Comparison of ENCODE assay signal across 9 cellular contexts in the genomic region with DNA sequence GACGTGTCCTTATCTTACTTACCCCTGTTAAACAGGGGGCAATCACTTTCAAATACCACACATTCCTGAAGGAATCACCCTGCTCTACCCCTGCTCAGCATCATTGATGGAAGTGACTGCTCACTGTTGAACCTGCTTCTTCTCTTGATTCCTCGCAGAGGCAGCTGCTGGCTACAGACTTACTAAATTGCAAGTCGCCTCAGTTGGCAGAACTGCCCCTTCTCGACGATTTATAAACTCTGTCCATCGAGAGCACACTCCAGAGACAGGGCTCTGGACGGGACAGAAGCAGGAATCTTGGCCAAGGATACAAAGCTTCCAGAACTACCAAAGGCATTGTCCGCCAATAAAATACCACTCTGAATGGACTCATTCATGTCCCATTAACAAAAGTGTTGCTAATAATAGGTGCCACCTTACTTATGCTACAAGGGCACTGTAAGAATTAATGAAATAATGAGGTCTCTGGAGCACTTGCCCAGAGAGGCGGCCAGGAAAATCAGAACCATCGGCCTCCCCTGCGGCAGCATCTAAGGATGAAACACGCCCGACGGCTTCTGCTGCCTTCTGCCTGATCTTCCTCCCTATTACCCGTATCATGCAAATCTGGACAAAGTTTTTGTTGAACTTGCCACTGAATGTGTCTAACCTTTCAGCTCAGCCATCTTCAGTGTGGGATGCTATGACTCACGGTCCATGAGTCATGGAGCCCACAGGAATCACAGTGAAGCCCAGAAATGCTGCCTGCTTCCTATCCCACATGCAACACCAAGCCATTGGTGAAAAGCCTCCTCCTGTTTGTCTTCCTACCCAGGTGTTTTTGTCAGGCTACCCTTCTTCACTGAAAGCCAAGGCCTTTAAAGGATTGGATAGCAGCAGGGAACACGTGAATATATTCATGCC.
DNase-seq lines count a peak whose midpoint lies in the region; ATAC-seq lines count a peak whose summit lies in the region.
"Had no signal": no experiment of that assay in that cellular context is flagged by ENCODE, and none has a peak within 500 bp of the region (broad histone marks: within the 10 kb centered on the region; RNA-seq: fewer than 3 reads in every experiment).

No MANE protein-coding gene starts in this region.

- peaks cover 14% of the 10 kb centered on the region for H3K4me1 Mint-ChIP-seq in activated CD4-positive, alpha-beta T cell treated with anti-CD3 and anti-CD28 coated beads for 36 hours
- no peaks in the 10 kb centered on the region for H3K4me1 Mint-ChIP-seq in activated CD4-positive, alpha-beta T cell treated with anti-CD3 and anti-CD28 coated beads, Interleukin-2, amount 10 ng/mL, durations not matched to agents 7 days and 5 days
- H3K4me1 Mint-ChIP-seq: CD4-positive, CD25-positive, alpha-beta regulatory T cell had no signal

- intact Hi-C loops in activated CD4-positive, alpha-beta T cell treated with anti-CD3 and anti-CD28 coated beads for 36 hours (cut with DNase I, micrococcal nuclease): loop anchor here in 1 of 2 experiments (5.0 kb wide), 1 partner anchor 1133 kb away; no protein-coding TSS in a partner anchor
- intact Hi-C loops in left cardiac atrium (cut with DNase I): no loop called here

- no peak overlapping the region for H3K4me3 Mint-ChIP-seq in activated CD4-positive, alpha-beta T cell treated with anti-CD3 and anti-CD28 coated beads for 36 hours
- H3K4me3 Mint-ChIP-seq in activated CD4-positive, alpha-beta T cell treated with anti-CD3 and anti-CD28 coated beads, Interleukin-2, amount 10 ng/mL, durations not matched to agents 7 days and 5 days: no peak overlapping the region
- H3K4me3 Mint-ChIP-seq: CD4-positive, CD25-positive, alpha-beta regulatory T cell had no signal

- peak; percentile 76 for DNase-seq in activated CD4-positive, alpha-beta T cell treated with anti-CD3 and anti-CD28 coated beads for 36 hours
- no peak for DNase-seq in activated CD4-positive, alpha-beta T cell treated with anti-CD3 and anti-CD28 coated beads, Interleukin-2, amount 10 ng/mL, durations not matched to agents 7 days and 5 days
- DNase-seq in activated T-cell treated with anti-CD3 and anti-CD28 coated beads for 48 hours (ENCODE audit: low read depth) (peak; percentile 37), left cardiac atrium (peak; percentile 71), NCI-H2107 treated with DMSO at 0.1 percent for 48 hours (lab: John Stamatoyannopoulos, UW; ENCODE audit: unreplicated experiment) (no peak)
- DNase-seq in stimulated activated CD4-positive, alpha-beta T cell treated with anti-CD3 and anti-CD28 coated beads, Interleukin-12 subunit alpha, Interleukin-12 subunit beta, amount 100 ng/mL, for 48 hours (ENCODE audit: low read depth in 2 of 3, low spot score in 1 of 3): peak; percentile 36 to 50 (median 44)
- DNase-seq: CD4-positive, CD25-positive, alpha-beta regulatory T cell had no signal

- H3K27ac Mint-ChIP-seq in activated CD4-positive, alpha-beta T cell treated with anti-CD3 and anti-CD28 coated beads for 36 hours: no peak overlapping the region
- no peak overlapping the region for H3K27ac Mint-ChIP-seq in activated CD4-positive, alpha-beta T cell treated with anti-CD3 and anti-CD28 coated beads, Interleukin-2, amount 10 ng/mL, durations not matched to agents 7 days and 5 days
- H3K27ac Mint-ChIP-seq: CD4-positive, CD25-positive, alpha-beta regulatory T cell had no signal

- no peaks in the 10 kb centered on the region for H3K36me3 Mint-ChIP-seq in activated CD4-positive, alpha-beta T cell treated with anti-CD3 and anti-CD28 coated beads for 36 hours (ENCODE audit: low read depth)
- H3K36me3 Mint-ChIP-seq in activated CD4-positive, alpha-beta T cell treated with anti-CD3 and anti-CD28 coated beads, Interleukin-2, amount 10 ng/mL, durations not matched to agents 7 days and 5 days (ENCODE audit: low read depth): no peaks in the 10 kb centered on the region
- H3K36me3 Mint-ChIP-seq: CD4-positive, CD25-positive, alpha-beta regulatory T cell had no signal

- POLR2A ChIA-PET in activated CD4-positive, alpha-beta T cell treated with anti-CD3 and anti-CD28 coated beads for 36 hours (lab: Charles Lee): no interaction called here
- POLR2A ChIA-PET in activated CD4-positive, alpha-beta T cell treated with anti-CD3 and anti-CD28 coated beads, Interleukin-2, amount 10 ng/mL, durations not matched to agents 7 days and 5 days (lab: Charles Lee): interaction anchor here (0.6 kb wide), 1 partner anchor 57 kb away, joined by 3 read pairs; no protein-coding TSS in a partner anchor

- peak; percentile 99 for ATAC-seq in activated CD4-positive, alpha-beta T cell treated with anti-CD3 and anti-CD28 coated beads for 36 hours
- ATAC-seq in left cardiac atrium: peak; percentile 72 to 98
- no peak for ATAC-seq in GM18502 (IDR thresholded peaks at IDR 0.05; ENCODE audit: poor library complexity, unreplicated experiment)
- no peak for ATAC-seq in GM19324 (IDR thresholded peaks at IDR 0.05; ENCODE audit: low FRiP score, unreplicated experiment)

- no peaks in the 10 kb centered on the region for H3K9me3 Mint-ChIP-seq in activated CD4-positive, alpha-beta T cell treated with anti-CD3 and anti-CD28 coated beads for 36 hours (ENCODE audit: low read depth)
- H3K9me3 Mint-ChIP-seq in activated CD4-positive, alpha-beta T cell treated with anti-CD3 and anti-CD28 coated beads, Interleukin-2, amount 10 ng/mL, durations not matched to agents 7 days and 5 days: peaks cover 2% of the 10 kb centered on the region

- H3K27me3 Mint-ChIP-seq in activated CD4-positive, alpha-beta T cell treated with anti-CD3 and anti-CD28 coated beads for 36 hours: no peaks in the 10 kb centered on the region
- H3K27me3 Mint-ChIP-seq in activated CD4-positive, alpha-beta T cell treated with anti-CD3 and anti-CD28 coated beads, Interleukin-2, amount 10 ng/mL, durations not matched to agents 7 days and 5 days: peaks cover 2% of the 10 kb centered on the region

- CTCF ChIA-PET in activated CD4-positive, alpha-beta T cell treated with anti-CD3 and anti-CD28 coated beads for 36 hours (lab: Charles Lee): no interaction called here
- CTCF ChIA-PET in activated CD4-positive, alpha-beta T cell treated with anti-CD3 and anti-CD28 coated beads, Interleukin-2, amount 10 ng/mL, durations not matched to agents 7 days and 5 days (lab: Charles Lee): interaction anchor here (1.0 kb wide), 1 partner anchor 16 kb away, joined by 3 read pairs; no protein-coding TSS in a partner anchor

Comparison
In these comparisons a context has a peak if more than half of its experiments do, and no peak if none do; other contexts are left out.
1. DNase-seq: peak in activated CD4-positive, alpha-beta T cell treated with anti-CD3 and anti-CD28 coated beads for 36 hours (single experiment), activated T-cell treated with anti-CD3 and anti-CD28 coated beads for 48 hours (single experiment), left cardiac atrium (single experiment) and stimulated activated CD4-positive, alpha-beta T cell treated with anti-CD3 and anti-CD28 coated beads, Interleukin-12 subunit alpha, Interleukin-12 subunit beta, amount 100 ng/mL, for 48 hours (3 of 3); none in activated CD4-positive, alpha-beta T cell treated with anti-CD3 and anti-CD28 coated beads, Interleukin-2, amount 10 ng/mL, durations not matched to agents 7 days and 5 days (single experiment) and NCI-H2107 treated with DMSO at 0.1 percent for 48 hours (single experiment).
2. ATAC-seq: peak in activated CD4-positive, alpha-beta T cell treated with anti-CD3 and anti-CD28 coated beads for 36 hours (single experiment) and left cardiac atrium (2 of 2); none in GM18502 (single experiment) and GM19324 (single experiment).